Comparison of ENCODE assay signal across 7 cellular contexts in the genomic region with DNA sequence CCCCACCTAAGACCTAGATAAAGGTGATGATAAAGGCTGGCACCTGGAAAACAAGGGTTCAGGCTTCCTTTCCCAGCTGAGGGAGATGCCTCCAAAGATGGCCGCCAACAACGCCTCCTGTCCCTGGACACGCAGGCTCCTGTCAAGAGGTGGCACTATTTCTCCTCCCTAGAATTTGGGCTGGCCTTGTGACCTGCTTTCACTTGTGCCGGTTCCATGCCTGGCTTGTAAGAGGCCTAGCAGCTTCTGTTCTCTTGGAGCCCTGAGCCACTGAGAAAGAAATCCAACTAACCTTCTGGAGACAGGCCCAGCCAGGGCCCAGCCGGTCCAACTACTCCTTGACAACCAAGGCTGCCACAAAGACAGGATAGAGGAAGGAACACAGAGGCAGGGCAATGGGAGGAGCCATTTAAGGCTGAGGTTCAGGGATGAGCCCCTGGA.
DNase-seq lines count a peak whose midpoint lies in the region; ATAC-seq and TF ChIP-seq lines count a peak whose summit lies in the region.

No MANE protein-coding gene starts in this region.

- intact Hi-C loops in activated CD4-positive, alpha-beta memory T cell treated with anti-CD3 and anti-CD28 coated beads for 36 hours (cut with micrococcal nuclease): loop anchor here (1.0 kb wide), 3 partner anchors 89 to 196 kb away; no protein-coding TSS in a partner anchor

- no peaks in the 10 kb centered on the region for H3K36me3 Mint-ChIP-seq in activated CD4-positive, alpha-beta memory T cell treated with anti-CD3 and anti-CD28 coated beads for 36 hours

- no peaks in the 10 kb centered on the region for H3K9me3 ChIP-seq in effector memory CD4-positive, alpha-beta T cell (ENCODE audit: control insufficient read depth, low read length)

- POLR2A ChIA-PET in activated CD4-positive, alpha-beta memory T cell treated with anti-CD3 and anti-CD28 coated beads for 36 hours (lab: Charles Lee): interaction anchor here (0.6 kb wide), 1 partner anchor 309 kb away, joined by 3 read pairs; no protein-coding TSS in a partner anchor

- peak; percentile 15 for DNase-seq in NCI-H2196 treated with DMSO at 0.1 percent for 48 hours (lab: John Stamatoyannopoulos, UW; ENCODE audit: unreplicated experiment)
- DNase-seq in activated CD4-positive, alpha-beta memory T cell treated with anti-CD3 and anti-CD28 coated beads for 36 hours: peak; percentile 80
- peak; percentile 10 to 28 (median 23) for DNase-seq in effector memory CD4-positive, alpha-beta T cell
- DNase-seq in medulla oblongata (ENCODE audit: extremely low spot score): peak; percentile 97
- peak; percentile 4 to 11 for DNase-seq in stimulated activated CD8-positive, alpha-beta memory T cell treated with anti-CD3 and anti-CD28 coated beads, Interleukin-7, amount 100 ng/mL, for 1 hour (ENCODE audit: low read depth in 2 of 2)

- no peaks in the 10 kb centered on the region for H3K36me3 ChIP-seq in effector memory CD4-positive, alpha-beta T cell (ENCODE audit: control insufficient read depth, insufficient read depth, low read length)

- ATAC-seq in GM19452 (IDR thresholded peaks at IDR 0.05; ENCODE audit: unreplicated experiment): no peak

- H3K4me1 Mint-ChIP-seq in activated CD4-positive, alpha-beta memory T cell treated with anti-CD3 and anti-CD28 coated beads for 36 hours (ENCODE audit: low read depth): peaks cover 2% of the 10 kb centered on the region

- H3K4me3 ChIP-seq in effector memory CD4-positive, alpha-beta T cell (ENCODE audit: insufficient read depth, low read depth, low read length, poor library complexity, severe bottlenecking): no peak overlapping the region

- H3K4me3 Mint-ChIP-seq in activated CD4-positive, alpha-beta memory T cell treated with anti-CD3 and anti-CD28 coated beads for 36 hours: no peak overlapping the region

- H3K27me3 ChIP-seq in effector memory CD4-positive, alpha-beta T cell (replicated peaks; ENCODE audit: control insufficient read depth, insufficient read depth, low read length, poor library complexity, severe bottlenecking): no peaks in the 10 kb centered on the region

- no peaks in the 10 kb centered on the region for H3K9me3 Mint-ChIP-seq in activated CD4-positive, alpha-beta memory T cell treated with anti-CD3 and anti-CD28 coated beads for 36 hours

- H3K27ac Mint-ChIP-seq in activated CD4-positive, alpha-beta memory T cell treated with anti-CD3 and anti-CD28 coated beads for 36 hours: no peak overlapping the region

- CTCF ChIA-PET in activated CD4-positive, alpha-beta memory T cell treated with anti-CD3 and anti-CD28 coated beads for 36 hours (lab: Charles Lee): interaction anchor here (0.6 to 2.7 kb wide), 15 partner anchors 17 to 201 kb away, joined by 3 to 30 read pairs (median 4); no protein-coding TSS in a partner anchor

- peak; percentile 53 for TF ChIP-seq CTCF in GM12872 (IDR thresholded peaks at IDR 0.05; ENCODE audit: insufficient read depth, low read depth, low read length)

- no peak overlapping the region for H3K27ac ChIP-seq in effector memory CD4-positive, alpha-beta T cell (ENCODE audit: insufficient read depth, low read length, poor library complexity, severe bottlenecking)

- H3K4me1 ChIP-seq in effector memory CD4-positive, alpha-beta T cell (ENCODE audit: control insufficient read depth, insufficient read depth, low read length, poor library complexity, severe bottlenecking): no peaks in the 10 kb centered on the region

- H3K27me3 Mint-ChIP-seq in activated CD4-positive, alpha-beta memory T cell treated with anti-CD3 and anti-CD28 coated beads for 36 hours: no peaks in the 10 kb centered on the region

Comparison
In these comparisons a context has a peak if more than half of its experiments do, and no peak if none do; other contexts are left out.
1. DNase-seq: peak in every context shown above with its lines; median percentile 97 in medulla oblongata; 80 in activated CD4-positive, alpha-beta memory T cell treated with anti-CD3 and anti-CD28 coated beads for 36 hours; 23 in effector memory CD4-positive, alpha-beta T cell; 15 in NCI-H2196 treated with DMSO at 0.1 percent for 48 hours; 8 in stimulated activated CD8-positive, alpha-beta memory T cell treated with anti-CD3 and anti-CD28 coated beads, Interleukin-7, amount 100 ng/mL, for 1 hour.